ENCODE assay signal across 1 cellular context in the genomic region with DNA sequence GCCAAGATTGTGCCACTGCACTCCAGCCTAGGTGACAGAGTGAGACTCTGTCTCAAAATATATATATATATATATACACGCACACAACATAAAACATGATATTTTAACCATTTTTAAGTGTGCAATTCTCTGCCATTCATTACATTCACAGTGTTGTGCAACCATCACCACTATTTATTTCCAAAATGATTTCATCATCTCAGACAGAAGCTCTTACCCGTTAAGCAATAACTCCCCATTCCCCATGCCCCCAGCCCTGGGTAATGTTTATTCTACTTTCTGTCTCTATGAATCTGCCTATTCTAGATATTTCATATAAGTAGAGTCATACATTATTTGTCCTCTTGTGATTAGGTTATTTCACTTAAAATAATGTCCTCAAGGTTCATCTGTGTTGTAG.
TF ChIP-seq lines count a peak whose summit lies in the region.

No MANE protein-coding gene starts in this region.

TF ChIP-seq in IMR-90, 13 proteins besides CTCF, POLR2A, EP300 and RAD21:
- TF ChIP-seq SMC3 (IDR thresholded peaks at IDR 0.05; ENCODE audit: low read depth, low read length) (no peak), NFE2L2 (IDR thresholded peaks at IDR 0.05; ENCODE audit: low read depth, low read length) (no peak), MAZ (IDR thresholded peaks at IDR 0.05; ENCODE audit: borderline replicate concordance, low read depth, low read length) (peak; percentile 47; the same call in 1 of the 2 replicates), BHLHE40 (IDR thresholded peaks at IDR 0.05; ENCODE audit: low read depth, low read length) (no peak), MAFK (IDR thresholded peaks at IDR 0.05; ENCODE audit: low read depth, low read length) (no peak), CEBPB (IDR thresholded peaks at IDR 0.05; ENCODE audit: low read depth, low read length) (peak; percentile 95)
- TF ChIP-seq, protein P1, sequence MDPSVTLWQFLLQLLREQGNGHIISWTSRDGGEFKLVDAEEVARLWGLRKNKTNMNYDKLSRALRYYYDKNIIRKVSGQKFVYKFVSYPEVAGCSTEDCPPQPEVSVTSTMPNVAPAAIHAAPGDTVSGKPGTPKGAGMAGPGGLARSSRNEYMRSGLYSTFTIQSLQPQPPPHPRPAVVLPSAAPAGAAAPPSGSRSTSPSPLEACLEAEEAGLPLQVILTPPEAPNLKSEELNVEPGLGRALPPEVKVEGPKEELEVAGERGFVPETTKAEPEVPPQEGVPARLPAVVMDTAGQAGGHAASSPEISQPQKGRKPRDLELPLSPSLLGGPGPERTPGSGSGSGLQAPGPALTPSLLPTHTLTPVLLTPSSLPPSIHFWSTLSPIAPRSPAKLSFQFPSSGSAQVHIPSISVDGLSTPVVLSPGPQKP (IDR thresholded peaks at IDR 0.05; ENCODE audit: borderline replicate concordance, low read depth, low read length), result no peak
- TF ChIP-seq, protein P2, sequence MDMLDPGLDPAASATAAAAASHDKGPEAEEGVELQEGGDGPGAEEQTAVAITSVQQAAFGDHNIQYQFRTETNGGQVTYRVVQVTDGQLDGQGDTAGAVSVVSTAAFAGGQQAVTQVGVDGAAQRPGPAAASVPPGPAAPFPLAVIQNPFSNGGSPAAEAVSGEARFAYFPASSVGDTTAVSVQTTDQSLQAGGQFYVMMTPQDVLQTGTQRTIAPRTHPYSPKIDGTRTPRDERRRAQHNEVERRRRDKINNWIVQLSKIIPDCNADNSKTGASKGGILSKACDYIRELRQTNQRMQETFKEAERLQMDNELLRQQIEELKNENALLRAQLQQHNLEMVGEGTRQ (IDR thresholded peaks at IDR 0.05; ENCODE audit: low read depth, low read length), result no peak
